ENCODE assay signal across 16 cellular contexts in the genomic region with DNA sequence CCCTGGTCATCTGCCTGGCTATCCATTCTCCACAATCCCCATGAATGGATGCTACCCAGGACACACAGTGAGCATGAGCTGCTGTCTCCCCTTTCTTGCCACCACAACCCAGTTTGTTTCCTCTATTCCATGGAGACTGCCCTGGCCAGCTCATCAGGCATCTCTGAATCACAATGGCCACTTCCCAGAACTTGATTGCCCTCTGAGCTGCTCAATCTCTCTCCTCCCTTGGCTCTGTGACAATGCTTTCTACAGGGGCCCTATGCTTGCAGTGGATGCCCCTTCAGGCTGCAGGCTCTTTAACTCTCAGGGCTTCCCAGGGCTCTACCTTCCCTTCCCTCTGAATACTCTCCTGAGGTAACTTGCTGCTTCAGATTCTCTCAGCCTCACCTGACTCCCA. TPM values are rescaled to one million over a fixed set of nuclear protein-coding genes. Genes with fewer than 3 reads are reported as not detected.
"Had no signal": no experiment of that assay in that cellular context is flagged by ENCODE, and none has a peak within 500 bp of the region (broad histone marks: within the 10 kb centered on the region; RNA-seq: fewer than 3 reads in every experiment).

No MANE protein-coding gene starts in this region.

- H3K4me1 ChIP-seq: adrenal gland had no signal

- H3K4me3 ChIP-seq: adrenal gland had no signal

- H3K9me3 ChIP-seq: adrenal gland had no signal

- H3K27ac ChIP-seq: adrenal gland, brain microvascular endothelial cell, VCaP had no signal

- H3K27me3 ChIP-seq: adrenal gland, brain microvascular endothelial cell had no signal

- DNase-seq: activated CD4-positive, alpha-beta T cell treated with anti-CD3 and anti-CD28 coated beads for 36 hours; activated CD8-positive, alpha-beta memory T cell treated with anti-CD3 and anti-CD28 coated beads, Interleukin-2, amount 50 U/mL, for 4 hours; activated CD8-positive, alpha-beta T cell treated with anti-CD3 and anti-CD28 coated beads for 36 hours; activated naive CD4-positive, alpha-beta T cell treated with anti-CD3 and anti-CD28 coated beads, Interleukin-2, amount 50 U/mL, for 16 hours; adrenal gland; brain microvascular endothelial cell; cerebellar nuclear complex; dermis blood vessel endothelial cell; erythroblast; left ventricle myocardium superior; mesendoderm; stimulated activated CD4-positive, alpha-beta T cell treated with anti-CD3 and anti-CD28 coated beads, Interleukin-4, amount 100 ng/mL, for 1 hour; stimulated activated CD8-positive, alpha-beta memory T cell treated with anti-CD3 and anti-CD28 coated beads, Interleukin-4, amount 100 ng/mL, for 48 hours; stimulated activated naive CD8-positive, alpha-beta T cell treated with anti-CD3 and anti-CD28 coated beads, Interleukin-15, amount 100 ng/mL, for 72 hours; T1000 had no signal

RNA-seq across cellular contexts. Expression of a gene that starts 14.4 kb away (rescaled TPM):
- total RNA-seq: dermis blood vessel endothelial cell had no signal
